In the genomic region with DNA sequence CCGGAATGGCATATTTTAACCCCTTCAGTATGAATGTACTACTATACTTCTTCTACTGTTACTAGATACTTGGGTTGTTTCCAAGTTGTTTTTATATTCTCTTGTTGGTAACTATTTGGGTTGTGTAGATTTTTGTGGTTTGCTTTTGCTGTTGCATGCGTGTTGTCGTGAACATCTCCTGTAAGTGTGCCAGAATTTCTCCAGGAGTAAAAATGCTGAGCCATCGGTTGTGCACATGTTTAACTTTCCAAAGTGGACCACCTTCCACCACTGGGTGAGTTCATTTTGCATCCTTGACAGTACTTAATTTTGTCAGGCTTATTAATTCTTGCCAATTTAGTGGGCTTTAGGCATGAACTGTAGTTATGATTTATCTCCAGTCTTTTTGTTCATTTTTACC, we compare ENCODE assay signal across 26 cellular contexts.
"Had no signal": no experiment of that assay in that cellular context is flagged by ENCODE, and none has a peak within 500 bp of the region (broad histone marks: within the 10 kb centered on the region; RNA-seq: fewer than 3 reads in every experiment).

No MANE protein-coding gene starts in this region.

- DNase-seq: activated B cell treated with CpG ODN at 0.5 μM for 24 hours; activated CD4-positive, alpha-beta T cell treated with anti-CD3 and anti-CD28 coated beads, Interleukin-2, amount 50 U/mL, for 1 hour; activated CD8-positive, alpha-beta T cell treated with anti-CD3 and anti-CD28 coated beads for 36 hours; activated naive CD8-positive, alpha-beta T cell treated with anti-CD3 and anti-CD28 coated beads, Interleukin-2, amount 50 U/mL, for 24 hours; activated T-cell treated with anti-CD3 and anti-CD28 coated beads, Interleukin-2, amount 50 U/mL, for 4 hours; dermis blood vessel endothelial cell; effector CD4-positive, alpha-beta T cell; gastrocnemius medialis; glutamatergic neuron; islet precursor cell; left ventricle myocardium inferior; naive thymus-derived CD4-positive, alpha-beta T cell; ovary; stimulated activated CD4-positive, alpha-beta T cell treated with anti-CD3 and anti-CD28 coated beads, Interleukin-4, amount 100 ng/mL, for 4 hours; stimulated activated CD8-positive, alpha-beta memory T cell treated with anti-CD3 and anti-CD28 coated beads, Interleukin-4, amount 100 ng/mL, for 48 hours; stimulated activated naive CD8-positive, alpha-beta T cell treated with anti-CD3 and anti-CD28 coated beads, Interleukin-15, amount 100 ng/mL, for 72 hours; substantia nigra; uterus had no signal

- H3K4me1 ChIP-seq: breast epithelium, esophagus muscularis mucosa, gastrocnemius medialis, left ventricle myocardium inferior, uterus had no signal

- FAIRE-seq: colon, small intestine had no signal

- H3K27ac ChIP-seq: breast epithelium, esophagus muscularis mucosa, gastrocnemius medialis, left ventricle myocardium inferior, ovary, uterus had no signal

- H3K9me3 ChIP-seq: breast epithelium, esophagus muscularis mucosa, gastrocnemius medialis, left ventricle myocardium inferior, ovary, uterus had no signal

- H3K4me3 ChIP-seq: breast epithelium, esophagus muscularis mucosa, gastrocnemius medialis, left ventricle myocardium inferior, lung, ovary, uterus had no signal

- ATAC-seq: activated CD8-positive, alpha-beta T cell treated with anti-CD3 and anti-CD28 coated beads for 36 hours; activated naive CD8-positive, alpha-beta T cell treated with anti-CD3 and anti-CD28 coated beads, Interleukin-2, amount 50 U/mL, for 24 hours; activated T-cell treated with anti-CD3 and anti-CD28 coated beads, Interleukin-2, amount 50 U/mL, for 4 hours; activated T-helper 17 cell treated with anti-CD3 and anti-CD28 coated beads, Interleukin-2, amount 50 U/mL, for 72 hours; gastrocnemius medialis; naive thymus-derived CD4-positive, alpha-beta T cell; sciatic nerve; stimulated activated memory B cell treated with anti-CD40 and anti-IgM and Interleukin-4, amounts not matched to agents 10 μg/mL and 1 μg/mL and 100 μg/mL, for 72 hours; stimulated activated naive CD8-positive, alpha-beta T cell treated with anti-CD3 and anti-CD28 coated beads, Interleukin-15, amount 100 ng/mL, for 72 hours had no signal
